ENCODE assay signal across 13 cellular contexts in genomic region chr10:50152792-50153272, GRCh38.
DNase-seq lines count a peak whose midpoint lies in the region; ATAC-seq and TF ChIP-seq lines count a peak whose summit lies in the region.
"Had no signal": no experiment of that assay in that cellular context is flagged by ENCODE, and none has a peak within 500 bp of the region (broad histone marks: within the 10 kb centered on the region; RNA-seq: fewer than 3 reads in every experiment).

No MANE protein-coding gene starts in this region.

- 17% methylated on average over 10 of the region's 34 CpGs for WGBS in SK-N-SH (ENCODE audit: low lambda C conversion rate)
- 3% methylated on average over 34 of the region's 34 CpGs for WGBS in right cardiac atrium

- ATAC-seq in right cardiac atrium (peak; percentile 41 to 60), HG03196 (IDR thresholded peaks at IDR 0.05; ENCODE audit: unreplicated experiment) (no peak), GM19324 (IDR thresholded peaks at IDR 0.05; ENCODE audit: low FRiP score, unreplicated experiment) (no peak)

- no peaks in the 10 kb centered on the region for H3F3A ChIP-seq in SK-N-SH (replicated peaks; ENCODE audit: insufficient read depth)

- TF ChIP-seq RAD21 in SK-N-SH (IDR thresholded peaks at IDR 0.05; ENCODE audit: low read length) = no peak

- TF ChIP-seq EP300 in SK-N-SH (IDR thresholded peaks at IDR 0.05; ENCODE audit: borderline replicate concordance in 1 of 2, low read depth in 1 of 2, low read length in 1 of 2) = no peak

- H2AFZ ChIP-seq in SK-N-SH (ENCODE audit: low read depth) = no peak overlapping the region

- in situ Hi-C loops in GM13976 (cut with MboI; ENCODE audit: low sequenced_read_pairs, unreplicated experiment) = no loop called here

- H3K27me3 ChIP-seq in SK-N-SH (ENCODE audit: insufficient read depth) (no peaks in the 10 kb centered on the region), right cardiac atrium (ENCODE audit: control insufficient read depth, insufficient read depth) (no peaks in the 10 kb centered on the region), rectal smooth muscle tissue (ENCODE audit: control insufficient read depth, insufficient read depth, low read length) (no peaks in the 10 kb centered on the region)
- H3K27me3 ChIP-seq: SJCRH30 had no signal

- DNase-seq in GM13976 (ENCODE audit: low spot score) = peak; percentile 11
- DNase-seq in SK-N-SH = peak; percentile 36
- peak; percentile 16 to 55 (median 48) for DNase-seq in right cardiac atrium
- DNase-seq in LoVo (ENCODE audit: low spot score) = no peak
- no peak for DNase-seq in cerebellar nuclear complex (lab: John Stamatoyannopoulos, UW)
- DNase-seq: activated CD4-positive, alpha-beta T cell treated with anti-CD3 and anti-CD28 coated beads, Interleukin-2, amount 50 U/mL, for 1 hour; activated naive CD4-positive, alpha-beta T cell; cortex of kidney; DND-41; SJCRH30 had no signal

- H3K9me3 ChIP-seq in SK-N-SH (no peaks in the 10 kb centered on the region), right cardiac atrium (ENCODE audit: control insufficient read depth, low read length) (no peaks in the 10 kb centered on the region)
- H3K9me3 ChIP-seq: SJCRH30 had no signal

- H3K9ac ChIP-seq in SK-N-SH = no peak overlapping the region
- H3K9ac ChIP-seq in rectal smooth muscle tissue (ENCODE audit: low read length) = no peak overlapping the region

- intact Hi-C loops in right cardiac atrium (cut with DNase I) = no loop called here

- H3K36me3 ChIP-seq in SK-N-SH (replicated peaks in 1 of 2; ENCODE audit: control insufficient read depth in 1 of 2, insufficient read depth in 2 of 2, low read length in 1 of 2) (no peaks in the 10 kb centered on the region), rectal smooth muscle tissue (ENCODE audit: control insufficient read depth, insufficient read depth, low read length) (no peaks in the 10 kb centered on the region)
- H3K36me3 ChIP-seq: SJCRH30 had no signal

- no peaks in the 10 kb centered on the region for H3K9me2 ChIP-seq in SK-N-SH

- POLR2A ChIA-PET in SK-N-SH (lab: Yijun Ruan, JAX) = no interaction called here

- peak overlapping the region; percentile 44; the same call in 1 of the 2 replicates for H3K4me2 ChIP-seq in SK-N-SH

- H3K27ac ChIP-seq in SK-N-SH (ENCODE audit: low read depth in 2 of 2, low read length in 1 of 2) = no peak overlapping the region
- no peak overlapping the region for H3K27ac ChIP-seq in right cardiac atrium (ENCODE audit: low read length)
- H3K27ac ChIP-seq in rectal smooth muscle tissue (ENCODE audit: low read depth, low read length) = no peak overlapping the region
- H3K27ac ChIP-seq: SJCRH30 had no signal

- no peaks in the 10 kb centered on the region for H4K20me1 ChIP-seq in SK-N-SH (ENCODE audit: insufficient read depth)

- no peaks in the 10 kb centered on the region for H3K79me2 ChIP-seq in SK-N-SH (ENCODE audit: insufficient read depth)

- H3K4me1 ChIP-seq in SK-N-SH (ENCODE audit: control insufficient read depth in 1 of 2, insufficient read depth in 2 of 2, low read depth in 1 of 2, low read length in 1 of 2) = no peaks in the 10 kb centered on the region; a peak in 1 of 4 replicates
- H3K4me1 ChIP-seq in right cardiac atrium (ENCODE audit: control insufficient read depth, insufficient read depth, low read length) = no peaks in the 10 kb centered on the region
- H3K4me1 ChIP-seq in rectal smooth muscle tissue (ENCODE audit: control insufficient read depth, insufficient read depth, low read length) = no peaks in the 10 kb centered on the region
- H3K4me1 ChIP-seq: SJCRH30 had no signal

- CTCF ChIA-PET in SK-N-SH (lab: Yijun Ruan, JAX) = no interaction called here

- H3K4me3 ChIP-seq in SK-N-SH (ENCODE audit: low read depth in 2 of 2, low read length in 1 of 2) (peak overlapping the region; percentile 26 to 29; a peak in 3 of 4 replicates), right cardiac atrium (ENCODE audit: low read length) (peak overlapping the region; percentile 48), rectal smooth muscle tissue (ENCODE audit: low read length) (peak overlapping the region; percentile 48)
- H3K4me3 ChIP-seq: SJCRH30 had no signal

- no peak for TF ChIP-seq CTCF in GM13976 (IDR thresholded peaks at IDR 0.05; ENCODE audit: borderline replicate concordance, control extremely low read depth, extremely low read depth, insufficient read depth, missing control alignments)
- TF ChIP-seq CTCF in SK-N-SH (IDR thresholded peaks at IDR 0.05) = no peak

TF ChIP-seq in SK-N-SH, 30 proteins besides CTCF, POLR2A, EP300 and RAD21:
- TF ChIP-seq IRF3 (IDR thresholded peaks at IDR 0.05; ENCODE audit: low read depth, low read length) = no peak
- TF ChIP-seq GABPA (IDR thresholded peaks at IDR 0.05; ENCODE audit: low read depth) = no peak
- no peak for TF ChIP-seq PBX3 (IDR thresholded peaks at IDR 0.05)
- TF ChIP-seq ELF1 (IDR thresholded peaks at IDR 0.05) = no peak
- no peak for TF ChIP-seq TCF12 (IDR thresholded peaks at IDR 0.05)
- TF ChIP-seq POLR2AphosphoS5 (IDR thresholded peaks at IDR 0.05; ENCODE audit: low read depth, low read length) = no peak
- TF ChIP-seq FOXM1 (IDR thresholded peaks at IDR 0.05; ENCODE audit: low read depth) = no peak
- TF ChIP-seq TAF1 (IDR thresholded peaks at IDR 0.05; ENCODE audit: borderline replicate concordance, low read depth, low read length) = no peak
- TF ChIP-seq TEAD4 (IDR thresholded peaks at IDR 0.05; ENCODE audit: borderline replicate concordance, insufficient read depth) = no peak
- TF ChIP-seq RFX5 (IDR thresholded peaks at IDR 0.05; ENCODE audit: low read length) = no peak
- TF ChIP-seq JUND (IDR thresholded peaks at IDR 0.05) = no peak
- no peak for TF ChIP-seq CHD2 (IDR thresholded peaks at IDR 0.05; ENCODE audit: low read length, partially characterized antibody)
- TF ChIP-seq, protein P1, sequence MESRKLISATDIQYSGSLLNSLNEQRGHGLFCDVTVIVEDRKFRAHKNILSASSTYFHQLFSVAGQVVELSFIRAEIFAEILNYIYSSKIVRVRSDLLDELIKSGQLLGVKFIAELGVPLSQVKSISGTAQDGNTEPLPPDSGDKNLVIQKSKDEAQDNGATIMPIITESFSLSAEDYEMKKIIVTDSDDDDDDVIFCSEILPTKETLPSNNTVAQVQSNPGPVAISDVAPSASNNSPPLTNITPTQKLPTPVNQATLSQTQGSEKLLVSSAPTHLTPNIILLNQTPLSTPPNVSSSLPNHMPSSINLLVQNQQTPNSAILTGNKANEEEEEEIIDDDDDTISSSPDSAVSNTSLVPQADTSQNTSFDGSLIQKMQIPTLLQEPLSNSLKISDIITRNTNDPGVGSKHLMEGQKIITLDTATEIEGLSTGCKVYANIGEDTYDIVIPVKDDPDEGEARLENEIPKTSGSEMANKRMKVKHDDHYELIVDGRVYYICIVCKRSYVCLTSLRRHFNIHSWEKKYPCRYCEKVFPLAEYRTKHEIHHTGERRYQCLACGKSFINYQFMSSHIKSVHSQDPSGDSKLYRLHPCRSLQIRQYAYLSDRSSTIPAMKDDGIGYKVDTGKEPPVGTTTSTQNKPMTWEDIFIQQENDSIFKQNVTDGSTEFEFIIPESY (IDR thresholded peaks at IDR 0.05; ENCODE audit: borderline replicate concordance, low read depth) = no peak
- no peak for TF ChIP-seq YY1 (IDR thresholded peaks at IDR 0.05; ENCODE audit: low read depth)
- no peak for TF ChIP-seq SIN3A (IDR thresholded peaks at IDR 0.05; ENCODE audit: borderline replicate concordance, low read depth, low read length)
- no peak for TF ChIP-seq MXI1 (IDR thresholded peaks at IDR 0.05; ENCODE audit: low read depth, low read length)
- no peak for TF ChIP-seq GATA2 (CRISPR knock-in tag; IDR thresholded peaks at IDR 0.05)
- TF ChIP-seq MEF2A (IDR thresholded peaks at IDR 0.05; ENCODE audit: borderline replicate concordance, low read depth) = no peak
- TF ChIP-seq SMC3 (IDR thresholded peaks at IDR 0.05; ENCODE audit: low read depth, low read length) = no peak
- TF ChIP-seq EZH2phosphoT487 (IDR thresholded peaks at IDR 0.05; ENCODE audit: borderline replicate concordance, low read depth) = no peak

Comparison
In these comparisons a context has a peak if more than half of its experiments do, and no peak if none do; other contexts are left out.
1. DNase-seq: peak in GM13976 (single experiment), SK-N-SH (single experiment) and right cardiac atrium (3 of 3); none in LoVo (single experiment) and cerebellar nuclear complex (0 of 2).
2. ATAC-seq: peak in right cardiac atrium (2 of 2); none in HG03196 (single experiment) and GM19324 (single experiment).
3. Peak in every context shown above with its lines, with median percentiles within 50 percentile points of each other: H3K4me3 ChIP-seq.